In the genomic region with DNA sequence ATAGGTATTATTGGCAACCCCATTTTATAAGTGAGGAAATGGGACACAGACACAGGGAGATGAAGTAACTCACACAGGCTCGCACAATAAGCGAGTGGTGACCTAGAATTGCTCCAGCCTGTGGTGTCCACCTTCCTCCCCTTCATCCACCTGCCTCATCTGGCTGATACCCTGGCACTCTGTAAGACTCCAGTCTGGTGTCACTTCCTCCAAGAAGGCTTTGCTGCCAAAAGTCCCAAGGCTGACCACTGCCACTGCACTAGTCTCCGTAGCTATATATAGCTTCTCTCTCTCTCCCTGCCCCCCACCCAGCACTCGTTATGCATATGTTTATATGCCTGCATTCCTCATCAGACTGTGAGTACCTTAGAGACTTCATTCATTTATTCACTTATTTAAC, we compare ENCODE assay signal across 1 cellular context.
TF ChIP-seq lines count a peak whose summit lies in the region.

No MANE protein-coding gene starts in this region.

TF ChIP-seq in GM12878, 131 proteins besides CTCF, POLR2A, EP300 and RAD21 (continued from another document):
- TF ChIP-seq CHD2 (IDR thresholded peaks at IDR 0.05; ENCODE audit: borderline replicate concordance, low read depth, low read length) (no peak), SUZ12 (IDR thresholded peaks at IDR 0.05; ENCODE audit: unreplicated experiment) (no peak), SPI1 (IDR thresholded peaks at IDR 0.05; ENCODE audit: borderline replicate concordance, insufficient read depth, low read depth, low read length) (0 out of 2 replicates have a peak, but pooled peaks have one; percentile 4)
